9 cellular contexts compared by ENCODE assay signal in genomic region chr5:160770718-160771117, GRCh38.
"Had no signal": no experiment of that assay in that cellular context is flagged by ENCODE, and none has a peak within 500 bp of the region (broad histone marks: within the 10 kb centered on the region; RNA-seq: fewer than 3 reads in every experiment).

No MANE protein-coding gene starts in this region.

- H3K4me1 ChIP-seq: HAP-1 had no signal

- FAIRE-seq: HTR-8/SVneo had no signal

- H3K9ac ChIP-seq: KMS-11 had no signal

- H3K4me3 ChIP-seq: GM23338, HAP-1 had no signal

- H3K27ac Mint-ChIP-seq: HFFc6 had no signal

- H3K27ac ChIP-seq: KMS-11 had no signal

- H3K9me3 Mint-ChIP-seq: GM23338 had no signal

- H3K36me3 ChIP-seq: HAP-1 had no signal

- ATAC-seq: GM23338, HCT116 had no signal

- H3K9me3 ChIP-seq: HAP-1 had no signal

- H3K4me3 Mint-ChIP-seq: GM23338, HFFc6 had no signal

- DNase-seq: H7, HFFc6, Karpas-422, KBM-7 had no signal

- H3K4me2 ChIP-seq: GM23338, KMS-11 had no signal
